ENCODE assay signal across 8 cellular contexts in the genomic region with DNA sequence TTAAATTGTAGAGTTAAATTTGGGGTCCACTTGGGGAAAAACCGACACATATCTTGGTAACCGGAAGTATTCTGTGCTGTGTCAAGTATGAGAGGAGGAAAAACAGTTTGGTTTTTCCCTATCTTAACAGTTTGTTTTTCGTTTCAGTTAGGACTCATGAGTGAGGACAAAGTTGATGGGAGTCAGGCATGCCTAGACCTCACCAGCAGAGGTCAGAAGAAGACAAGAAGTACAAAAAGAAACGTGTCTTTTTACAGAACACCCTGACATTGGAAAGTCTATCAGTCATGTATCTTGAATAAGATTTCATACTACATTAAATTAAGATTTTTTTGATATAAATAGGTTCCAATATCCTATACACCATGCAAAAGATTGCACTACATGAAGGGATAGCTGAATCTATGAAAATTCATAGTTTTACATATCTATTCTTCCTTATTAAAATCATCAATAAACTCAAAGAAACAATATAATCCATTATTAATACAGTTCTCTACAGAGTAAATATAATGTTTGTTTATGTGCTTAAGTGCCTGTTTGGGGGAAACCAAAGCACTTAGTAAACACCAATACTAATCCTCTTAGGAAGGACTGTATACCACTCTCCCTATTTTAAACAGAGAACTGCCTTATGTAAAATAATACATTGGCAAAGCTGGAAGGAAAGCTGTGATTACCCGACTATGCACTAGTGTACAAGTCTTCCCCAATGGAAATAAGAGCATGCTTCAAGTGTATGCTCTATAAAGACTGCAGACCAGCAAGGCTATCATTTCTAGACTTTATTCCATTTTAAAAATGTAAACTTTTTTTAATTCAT.
A peak's percentile ranks its signal among the peaks of the same experiment; 100 is the strongest.
DNase-seq lines count a peak whose midpoint lies in the region; ATAC-seq and TF ChIP-seq lines count a peak whose summit lies in the region.

No MANE protein-coding gene starts in this region.

- H3K27ac ChIP-seq in BLaER1: no peak overlapping the region

- H4K20me1 ChIP-seq in BLaER1: peaks cover 20% of the 10 kb centered on the region

- H3K36me3 ChIP-seq in BLaER1: peaks cover 32% of the 10 kb centered on the region

- no peak overlapping the region for H3K4me3 Mint-ChIP-seq in osteocyte (ENCODE audit: unreplicated experiment)

- no peaks in the 10 kb centered on the region for H3K4me1 Mint-ChIP-seq in osteocyte (ENCODE audit: unreplicated experiment)

- no peaks in the 10 kb centered on the region for H3K9me3 Mint-ChIP-seq in osteocyte (ENCODE audit: unreplicated experiment)

- no peak overlapping the region for H3K27ac Mint-ChIP-seq in osteocyte (ENCODE audit: unreplicated experiment)

- peak; percentile 26 for DNase-seq in NCI-H226
- DNase-seq in activated T-cell treated with anti-CD3 and anti-CD28 coated beads for 24 hours (ENCODE audit: low read depth): peak; percentile 16
- DNase-seq in fibroblast of the conjunctiva (ENCODE audit: low read depth): peak; percentile 64
- no peak for DNase-seq in osteocyte (ENCODE audit: extremely low spot score, unreplicated experiment)
- no peak for DNase-seq in NCI-H2029 treated with DMSO at 0.1 percent for 48 hours (lab: John Stamatoyannopoulos, UW)

- H3K4me2 ChIP-seq in BLaER1: peak overlapping the region; percentile 46

- H3K36me3 Mint-ChIP-seq in osteocyte (ENCODE audit: unreplicated experiment): peaks cover 2% of the 10 kb centered on the region

- peaks cover 17% of the 10 kb centered on the region for H3K4me1 ChIP-seq in BLaER1

- no peaks in the 10 kb centered on the region for H3K27me3 ChIP-seq in BLaER1

- TF ChIP-seq CTCF in osteocyte (IDR thresholded peaks at IDR 0.05): peak; percentile 88

- peak; percentile 15 for ATAC-seq in GM18502 (IDR thresholded peaks at IDR 0.05; ENCODE audit: poor library complexity, unreplicated experiment)
- ATAC-seq in HG02938 (IDR thresholded peaks at IDR 0.05; ENCODE audit: unreplicated experiment): peak; percentile 48

- no peaks in the 10 kb centered on the region for H3K9me3 ChIP-seq in BLaER1

- H3K27me3 Mint-ChIP-seq in osteocyte (ENCODE audit: unreplicated experiment): no peaks in the 10 kb centered on the region

- H3K9ac ChIP-seq in BLaER1: no peak overlapping the region

- H3K4me3 ChIP-seq in BLaER1: no peak overlapping the region

Comparison
In these comparisons a context has a peak if more than half of its experiments do, and no peak if none do; other contexts are left out.
1. DNase-seq: peak in NCI-H226 (single experiment), activated T-cell treated with anti-CD3 and anti-CD28 coated beads for 24 hours (single experiment) and fibroblast of the conjunctiva (single experiment); none in osteocyte (single experiment) and NCI-H2029 treated with DMSO at 0.1 percent for 48 hours (single experiment).